Comparison of ENCODE assay signal across 9 cellular contexts in genomic region chr16:74775255-74775654, GRCh38. TPM values are rescaled to one million over a fixed set of nuclear protein-coding genes. Genes with fewer than 3 reads are reported as not detected.
DNase-seq lines count a peak whose midpoint lies in the region; ATAC-seq and TF ChIP-seq lines count a peak whose summit lies in the region.
"Had no signal": no experiment of that assay in that cellular context is flagged by ENCODE, and none has a peak within 500 bp of the region (broad histone marks: within the 10 kb centered on the region; RNA-seq: fewer than 3 reads in every experiment).

No MANE protein-coding gene starts in this region.

- H3K36me3 ChIP-seq in right lobe of liver (no peaks in the 10 kb centered on the region), transverse colon (no peaks in the 10 kb centered on the region)

- H3K9me3 Mint-ChIP-seq in activated T-cell treated with anti-CD3 and anti-CD28 coated beads, Interleukin-2, amount 50 U/mL, for 4 hours: no peaks in the 10 kb centered on the region
- H3K9me3 Mint-ChIP-seq in activated naive CD8-positive, alpha-beta T cell (ENCODE audit: low read depth): no peaks in the 10 kb centered on the region

- no peak for ATAC-seq in activated T-cell treated with anti-CD3 and anti-CD28 coated beads, Interleukin-2, amount 50 U/mL, for 4 hours
- ATAC-seq in right lobe of liver (no peak), HG02840 (IDR thresholded peaks at IDR 0.05; ENCODE audit: low FRiP score, unreplicated experiment) (no peak), GM21576 (IDR thresholded peaks at IDR 0.05; ENCODE audit: unreplicated experiment) (no peak)

- no peaks in the 10 kb centered on the region for H3K36me3 Mint-ChIP-seq in activated T-cell treated with anti-CD3 and anti-CD28 coated beads, Interleukin-2, amount 50 U/mL, for 4 hours (ENCODE audit: insufficient read depth)
- H3K36me3 Mint-ChIP-seq in activated naive CD8-positive, alpha-beta T cell: no peaks in the 10 kb centered on the region

- peak overlapping the region; percentile 3 for H3K4me3 Mint-ChIP-seq in activated T-cell treated with anti-CD3 and anti-CD28 coated beads, Interleukin-2, amount 50 U/mL, for 4 hours
- peak overlapping the region; percentile 74 for H3K4me3 Mint-ChIP-seq in activated naive CD8-positive, alpha-beta T cell

- TF ChIP-seq POLR2A in right lobe of liver (IDR thresholded peaks at IDR 0.05) (no peak), transverse colon (IDR thresholded peaks at IDR 0.05) (no peak)

- in situ Hi-C loops in transverse colon (cut with MboI; ENCODE audit: low pct_ligation_motif_present in 1 of 4, low pct_unique_long_range_greater_than_20kb in 1 of 4, low sequenced_read_pairs in 3 of 4): no loop called here

- 60% methylated on average over 5 of the region's 5 CpGs for WGBS in right lobe of liver (ENCODE audit: insufficient coverage, low coverage, low lambda C conversion rate, missing lambda C conversion rate)
- 46 to 61% methylated on average over 5 of the region's 5 CpGs for WGBS in transverse colon (ENCODE audit: low coverage in 1 of 2), 2 donors

- no peak for DNase-seq in activated T-cell treated with anti-CD3 and anti-CD28 coated beads, Interleukin-2, amount 50 U/mL, for 4 hours
- no peak for DNase-seq in activated T-cell treated with anti-CD3 and anti-CD28 coated beads, Interleukin-2, amount 50 U/mL, for 1 hour
- DNase-seq in right lobe of liver (no peak), transverse colon (no peak), NCI-H1417 treated with DMSO at 0.1 percent for 48 hours (lab: John Stamatoyannopoulos, UW) (no peak)

- H3K4me3 ChIP-seq in right lobe of liver: peak overlapping the region in 2 of 3 donors; percentile 31 to 50
- H3K4me3 ChIP-seq in transverse colon: peak overlapping the region in 3 of 4 donors; percentile 58 to 75 (median 68)

- H3K9me3 ChIP-seq in right lobe of liver: no peaks in the 10 kb centered on the region
- H3K9me3 ChIP-seq in transverse colon: no peaks in the 10 kb centered on the region

- no peak for TF ChIP-seq CTCF in right lobe of liver (IDR thresholded peaks at IDR 0.05)
- no peak for TF ChIP-seq CTCF in transverse colon (IDR thresholded peaks at IDR 0.05)

- H3K27ac Mint-ChIP-seq in activated naive CD8-positive, alpha-beta T cell: no peak overlapping the region

- intact Hi-C loops in right lobe of liver (cut with DNase I): no loop called here
- intact Hi-C loops in transverse colon (cut with DNase I; ENCODE audit: low total_unique reads): no loop called here

- no peak for TF ChIP-seq EP300 in transverse colon (IDR thresholded peaks at IDR 0.05; ENCODE audit: low read depth)

- H3K27me3 Mint-ChIP-seq in activated T-cell treated with anti-CD3 and anti-CD28 coated beads, Interleukin-2, amount 50 U/mL, for 4 hours (ENCODE audit: low read depth): peaks cover 39% of the 10 kb centered on the region
- H3K27me3 Mint-ChIP-seq in activated naive CD8-positive, alpha-beta T cell: peaks cover 23% of the 10 kb centered on the region

- H3K4me1 Mint-ChIP-seq in activated T-cell treated with anti-CD3 and anti-CD28 coated beads, Interleukin-2, amount 50 U/mL, for 4 hours (ENCODE audit: low read depth): peaks cover 10% of the 10 kb centered on the region
- peaks cover 9% of the 10 kb centered on the region for H3K4me1 Mint-ChIP-seq in activated naive CD8-positive, alpha-beta T cell (ENCODE audit: low read depth)

- no peak overlapping the region for H3K27ac ChIP-seq in right lobe of liver
- peak overlapping the region; percentile 79 to 96 (median 91) for H3K27ac ChIP-seq in transverse colon
- H3K27ac ChIP-seq: epithelial cell of prostate had no signal

- H3K4me1 ChIP-seq in right lobe of liver: peaks cover 0 to 12% (median 0%) of the 10 kb centered on the region in 4 donors
- H3K4me1 ChIP-seq in transverse colon: peaks cover 0 to 48% (median 22%) of the 10 kb centered on the region in 4 donors

- H3K27me3 ChIP-seq in right lobe of liver (no peaks in the 10 kb centered on the region), transverse colon (peaks cover 26% of the 10 kb centered on the region)

RNA-seq across cellular contexts. Expression of gene FA2H, which starts 0.6 kb away (rescaled TPM):
- total RNA-seq in activated T-cell treated with anti-CD3 and anti-CD28 coated beads, Interleukin-2, amount 50 U/mL, for 4 hours: under 1 TPM in 1 of 3 donors, not detected in 2; 0.43 TPM
- total RNA-seq in right lobe of liver (1 to 10 TPM in 1 of 6 experiments, under 1 TPM in 2, not detected in 3; 0.19 to 1.2 (median 0.22) TPM), transverse colon (10 to 100 TPM; 20.1 to 80.8 (median 36.8) TPM)

Comparison
In these comparisons a context has a peak if more than half of its experiments do, and no peak if none do; other contexts are left out.
1. H3K27ac ChIP-seq: peak in transverse colon (4 of 4); none in right lobe of liver (0 of 3).
2. RNA of gene FA2H, which starts 0.6 kb away (total RNA-seq): 20.1 to 80.8 TPM in transverse colon; 0.19 to 1.2 TPM in right lobe of liver and 0.43 TPM in activated T-cell treated with anti-CD3 and anti-CD28 coated beads, Interleukin-2, amount 50 U/mL, for 4 hours; every median in the first group is over 4 times any median in the second.